ENCODE assay signal across 8 cellular contexts in the genomic region with DNA sequence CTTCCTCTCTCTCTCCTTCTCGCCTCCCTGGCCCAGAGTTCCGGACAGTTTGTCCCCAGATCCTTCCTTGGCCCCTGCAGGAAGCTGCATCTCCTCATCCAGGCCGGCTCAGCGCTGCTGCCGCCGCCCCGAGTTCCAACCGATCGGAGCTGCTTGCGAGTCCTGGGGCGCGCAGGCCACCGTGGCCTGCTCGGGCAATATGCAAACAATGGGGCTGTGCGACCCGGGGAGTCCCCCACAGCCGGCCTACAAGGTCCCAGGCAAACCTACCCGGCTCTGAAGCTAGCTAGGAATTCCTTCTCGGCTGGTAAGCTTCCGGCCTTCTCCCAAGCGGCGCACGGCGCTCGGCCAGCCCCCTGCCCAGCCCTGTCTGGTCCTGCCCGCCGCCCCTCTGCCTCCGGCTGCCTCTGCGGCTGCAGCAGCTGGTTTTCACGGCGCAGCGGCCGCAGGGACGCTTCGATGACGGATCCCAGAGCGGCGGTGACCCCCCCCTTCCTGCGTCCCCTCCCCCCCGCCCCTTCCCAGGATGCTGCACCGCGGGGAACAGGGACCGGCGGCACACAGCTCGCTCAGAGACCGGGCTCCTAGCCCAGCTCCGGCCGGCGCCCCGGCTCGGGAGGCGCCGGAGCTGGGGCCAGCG. TPM values are rescaled to one million over a fixed set of nuclear protein-coding genes. Genes with fewer than 3 reads are reported as not detected.
A peak's percentile ranks its signal among the peaks of the same experiment; 100 is the strongest.
DNase-seq lines count a peak whose midpoint lies in the region; ATAC-seq and TF ChIP-seq lines count a peak whose summit lies in the region.

No MANE protein-coding gene starts in this region.

- H3K9ac ChIP-seq in KMS-11 (peak overlapping the region; percentile 84), parathyroid adenoma (peak overlapping the region; percentile 53)

- no peaks in the 10 kb centered on the region for H3K9me3 ChIP-seq in parathyroid adenoma (ENCODE audit: control insufficient read depth, low read length)

- peaks cover 8% of the 10 kb centered on the region for H3K27me3 Mint-ChIP-seq in activated naive CD4-positive, alpha-beta T cell treated with anti-CD3 and anti-CD28 coated beads, Interleukin-2, amount 10 ng/mL, durations not matched to agents 7 days and 5 days

- no peak overlapping the region for H2AFZ ChIP-seq in KMS-11 (ENCODE audit: low read depth)
- peak overlapping the region; percentile 64 for H2AFZ ChIP-seq in parathyroid adenoma

- peak overlapping the region; percentile 96 for H3K27ac Mint-ChIP-seq in activated naive CD4-positive, alpha-beta T cell treated with anti-CD3 and anti-CD28 coated beads, Interleukin-2, amount 10 ng/mL, durations not matched to agents 7 days and 5 days

- H3K36me3 Mint-ChIP-seq in activated naive CD4-positive, alpha-beta T cell treated with anti-CD3 and anti-CD28 coated beads, Interleukin-2, amount 10 ng/mL, durations not matched to agents 7 days and 5 days = peaks cover 31% of the 10 kb centered on the region

- peak overlapping the region; percentile 92 for H3K4me3 Mint-ChIP-seq in activated naive CD4-positive, alpha-beta T cell treated with anti-CD3 and anti-CD28 coated beads, Interleukin-2, amount 10 ng/mL, durations not matched to agents 7 days and 5 days

- CTCF ChIA-PET in activated naive CD4-positive, alpha-beta T cell treated with anti-CD3 and anti-CD28 coated beads, Interleukin-2, amount 10 ng/mL, durations not matched to agents 7 days and 5 days (lab: Charles Lee) = interaction anchor here (1.0 to 12.6 kb wide), 6 partner anchors 10 to 61 kb away, joined by 3 to 278 read pairs (median 4); a partner anchor contains a TSS

- H3K4me3 ChIP-seq in KMS-11 (IDR thresholded peaks at IDR 0.05; ENCODE audit: insufficient read depth, low read depth, low read length) (no peak overlapping the region), parathyroid adenoma (ENCODE audit: low read depth, low read length) (peak overlapping the region; percentile 37)

- H3K4me2 ChIP-seq in KMS-11 (peak overlapping the region; percentile 76), parathyroid adenoma (ENCODE audit: low read length) (no peak overlapping the region)

- no peaks in the 10 kb centered on the region for H4K20me1 ChIP-seq in KMS-11 (ENCODE audit: insufficient read depth)

- no peaks in the 10 kb centered on the region for H3K36me3 ChIP-seq in KMS-11 (ENCODE audit: insufficient read depth)
- no peaks in the 10 kb centered on the region for H3K36me3 ChIP-seq in parathyroid adenoma (ENCODE audit: control insufficient read depth, insufficient read depth, low read length)

- DNase-seq in activated T-cell treated with anti-CD3 and anti-CD28 coated beads, Interleukin-2, amount 50 U/mL, for 1 hour = peak; percentile 40
- DNase-seq in activated T-cell treated with anti-CD3 and anti-CD28 coated beads for 4 hours (no peak), Right ventricle myocardium superior (peak; percentile 45), NCI-H1436 (lab: John Stamatoyannopoulos, UW) (no peak)
- DNase-seq in activated naive CD4-positive, alpha-beta T cell treated with anti-CD3 and anti-CD28 coated beads, Interleukin-2, amount 10 ng/mL, durations not matched to agents 7 days and 5 days = peak; percentile 42
- DNase-seq in activated CD4-positive, CD25-positive, alpha-beta regulatory T cell (lab: John Stamatoyannopoulos, UW) = no peak

- H3K4me1 ChIP-seq in KMS-11 (ENCODE audit: low read depth, poor library complexity, severe bottlenecking) (peaks cover 64% of the 10 kb centered on the region), parathyroid adenoma (peaks cover 4% of the 10 kb centered on the region)

- H3K79me2 ChIP-seq in KMS-11 (ENCODE audit: insufficient read depth, low read depth) (peaks cover 19% of the 10 kb centered on the region), parathyroid adenoma (peaks cover 2% of the 10 kb centered on the region)

- peaks cover 63% of the 10 kb centered on the region for H3K4me1 Mint-ChIP-seq in activated naive CD4-positive, alpha-beta T cell treated with anti-CD3 and anti-CD28 coated beads, Interleukin-2, amount 10 ng/mL, durations not matched to agents 7 days and 5 days

- no peaks in the 10 kb centered on the region for H3K27me3 ChIP-seq in KMS-11 (ENCODE audit: insufficient read depth, low read depth)
- no peaks in the 10 kb centered on the region for H3K27me3 ChIP-seq in parathyroid adenoma (ENCODE audit: control insufficient read depth, insufficient read depth, low read length)

- H3K27ac ChIP-seq in KMS-11 (peak overlapping the region; percentile 82), parathyroid adenoma (peak overlapping the region; percentile 82)

- peak; percentile 29 for ATAC-seq in Right ventricle myocardium superior (ENCODE audit: poor library complexity)

- TF ChIP-seq CTCF in KMS-11 (conservative IDR thresholded peaks at IDR 0.05; ENCODE audit: low read depth, low read length) = no peak
- TF ChIP-seq CTCF in parathyroid adenoma (IDR thresholded peaks at IDR 0.05) = no peak

- intact Hi-C loops in Right ventricle myocardium superior (cut with DNase I) = loop anchor here (5.0 kb wide), 1 partner anchor 56 kb away; no protein-coding TSS in a partner anchor

- no peaks in the 10 kb centered on the region for H3K9me3 Mint-ChIP-seq in activated naive CD4-positive, alpha-beta T cell treated with anti-CD3 and anti-CD28 coated beads, Interleukin-2, amount 10 ng/mL, durations not matched to agents 7 days and 5 days

RNA-seq across cellular contexts. Expression of a gene that starts 59.4 kb away (rescaled TPM):
- 66.4 TPM for total RNA-seq in Right ventricle myocardium superior

Comparison
In these comparisons a context has a peak if more than half of its experiments do, and no peak if none do; other contexts are left out.
1. DNase-seq: peak in activated T-cell treated with anti-CD3 and anti-CD28 coated beads, Interleukin-2, amount 50 U/mL, for 1 hour (single experiment), activated naive CD4-positive, alpha-beta T cell treated with anti-CD3 and anti-CD28 coated beads, Interleukin-2, amount 10 ng/mL, durations not matched to agents 7 days and 5 days (single experiment) and Right ventricle myocardium superior (single experiment); none in activated T-cell treated with anti-CD3 and anti-CD28 coated beads for 4 hours (single experiment), NCI-H1436 (single experiment) and activated CD4-positive, CD25-positive, alpha-beta regulatory T cell (0 of 4).